Comparison of ENCODE assay signal across 1 cellular context in the genomic region with DNA sequence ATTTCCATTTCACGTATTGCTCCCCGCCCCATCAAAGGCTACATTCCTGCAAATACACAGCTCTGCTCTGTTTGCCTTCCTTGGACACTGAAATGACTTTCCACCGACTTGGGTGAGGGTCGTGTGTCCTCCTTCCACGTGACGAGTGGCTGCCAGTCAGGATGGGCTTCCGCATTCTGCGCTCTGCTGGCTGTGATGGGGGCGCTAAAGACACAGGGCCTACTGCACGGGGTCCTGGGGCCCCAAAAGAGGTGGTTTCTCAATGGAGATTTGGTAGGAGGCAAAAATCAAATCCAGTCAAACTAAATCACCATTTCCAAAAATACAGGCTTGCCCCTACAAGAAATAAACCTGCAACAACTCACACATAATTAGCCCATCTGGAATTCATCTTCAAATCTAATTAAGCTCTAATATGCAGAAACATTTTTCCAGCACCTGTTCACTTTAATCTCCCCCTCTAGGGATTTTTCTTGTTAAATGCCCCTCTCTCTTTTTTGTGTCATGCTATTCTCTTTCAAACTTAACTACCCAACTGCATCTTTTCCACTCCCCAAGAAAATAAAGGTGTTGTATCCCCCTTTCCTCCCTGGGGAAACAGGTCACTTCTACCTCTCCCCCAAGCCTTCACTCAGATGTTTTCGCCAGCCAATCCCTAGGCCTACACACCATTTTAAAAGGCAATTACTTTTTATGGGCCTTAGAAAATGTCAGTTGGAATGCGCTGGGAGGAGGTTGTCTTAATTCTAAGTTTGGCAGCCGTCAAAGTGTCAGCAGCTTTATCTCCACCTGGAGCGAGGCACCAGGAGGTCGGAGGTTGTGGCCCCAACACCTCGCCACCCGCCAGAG.
TF ChIP-seq lines count a peak whose summit lies in the region.

No MANE protein-coding gene starts in this region.

TF ChIP-seq in A549, 52 proteins besides CTCF, POLR2A, EP300 and RAD21 (continued from another document):
- TF ChIP-seq, protein P1, sequence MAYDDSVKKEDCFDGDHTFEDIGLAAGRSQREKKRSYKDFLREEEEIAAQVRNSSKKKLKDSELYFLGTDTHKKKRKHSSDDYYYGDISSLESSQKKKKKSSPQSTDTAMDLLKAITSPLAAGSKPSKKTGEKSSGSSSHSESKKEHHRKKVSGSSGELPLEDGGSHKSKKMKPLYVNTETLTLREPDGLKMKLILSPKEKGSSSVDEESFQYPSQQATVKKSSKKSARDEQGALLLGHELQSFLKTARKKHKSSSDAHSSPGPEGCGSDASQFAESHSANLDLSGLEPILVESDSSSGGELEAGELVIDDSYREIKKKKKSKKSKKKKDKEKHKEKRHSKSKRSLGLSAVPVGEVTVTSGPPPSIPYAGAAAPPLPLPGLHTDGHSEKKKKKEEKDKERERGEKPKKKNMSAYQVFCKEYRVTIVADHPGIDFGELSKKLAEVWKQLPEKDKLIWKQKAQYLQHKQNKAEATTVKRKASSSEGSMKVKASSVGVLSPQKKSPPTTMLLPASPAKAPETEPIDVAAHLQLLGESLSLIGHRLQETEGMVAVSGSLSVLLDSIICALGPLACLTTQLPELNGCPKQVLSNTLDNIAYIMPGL (CRISPR knock-in tag; IDR thresholded peaks at IDR 0.05; ENCODE audit: borderline replicate concordance): no peak
- TF ChIP-seq, protein P2, sequence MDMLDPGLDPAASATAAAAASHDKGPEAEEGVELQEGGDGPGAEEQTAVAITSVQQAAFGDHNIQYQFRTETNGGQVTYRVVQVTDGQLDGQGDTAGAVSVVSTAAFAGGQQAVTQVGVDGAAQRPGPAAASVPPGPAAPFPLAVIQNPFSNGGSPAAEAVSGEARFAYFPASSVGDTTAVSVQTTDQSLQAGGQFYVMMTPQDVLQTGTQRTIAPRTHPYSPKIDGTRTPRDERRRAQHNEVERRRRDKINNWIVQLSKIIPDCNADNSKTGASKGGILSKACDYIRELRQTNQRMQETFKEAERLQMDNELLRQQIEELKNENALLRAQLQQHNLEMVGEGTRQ (IDR thresholded peaks at IDR 0.05): no peak
- TF ChIP-seq EHF (CRISPR knock-in tag; IDR thresholded peaks at IDR 0.05) (no peak), JUNB (IDR thresholded peaks at IDR 0.05) (no peak), TFCP2L1 (CRISPR knock-in tag; IDR thresholded peaks at IDR 0.05) (no peak), KDM1A (IDR thresholded peaks at IDR 0.05; ENCODE audit: low read depth) (no peak), RCOR1 (IDR thresholded peaks at IDR 0.05; ENCODE audit: low read depth, low read length) (no peak), HEYL (CRISPR knock-in tag; IDR thresholded peaks at IDR 0.05) (no peak), CHD2 (IDR thresholded peaks at IDR 0.05; ENCODE audit: low read length, partially characterized antibody) (no peak)
- TF ChIP-seq, protein P3, sequence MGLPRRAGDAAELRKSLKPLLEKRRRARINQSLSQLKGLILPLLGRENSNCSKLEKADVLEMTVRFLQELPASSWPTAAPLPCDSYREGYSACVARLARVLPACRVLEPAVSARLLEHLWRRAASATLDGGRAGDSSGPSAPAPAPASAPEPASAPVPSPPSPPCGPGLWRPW (IDR thresholded peaks at IDR 0.05): no peak
TF ChIP-seq in A549: peak in this region for 0.
